Comparison of ENCODE assay signal across 1 cellular context in genomic region chr15:91047545-91048199, GRCh38.
TF ChIP-seq lines count a peak whose summit lies in the region.

No MANE protein-coding gene starts in this region.

TF ChIP-seq in K562, 482 proteins besides CTCF, POLR2A, EP300 and RAD21 (continued from another document and continues in another):
- TF ChIP-seq HDAC3 (IDR thresholded peaks at IDR 0.05; ENCODE audit: borderline replicate concordance, partially characterized antibody): no peak
- TF ChIP-seq DIDO1 (tag; IDR thresholded peaks at IDR 0.05; ENCODE audit: low read depth): no peak
- TF ChIP-seq FOXA3 (CRISPR knock-in tag; conservative IDR thresholded peaks at IDR 0.05 in 1 of 2, IDR thresholded peaks at IDR 0.05 in 1 of 2): peak in 1 of 2 experiments; percentile 79; a peak in 2 of 4 replicates
- no peak for TF ChIP-seq MCM2 (IDR thresholded peaks at IDR 0.05; ENCODE audit: low read depth)
- TF ChIP-seq NR0B1 (IDR thresholded peaks at IDR 0.05; ENCODE audit: partially characterized antibody): no peak
- no peak for TF ChIP-seq ZNF239 (CRISPR knock-in tag; IDR thresholded peaks at IDR 0.05)
- peak; percentile 73; the same call in 1 of the 2 replicates for TF ChIP-seq SOX6 (IDR thresholded peaks at IDR 0.05)
- no peak for TF ChIP-seq THAP7 (CRISPR knock-in tag; IDR thresholded peaks at IDR 0.05)
- TF ChIP-seq TEAD2 (tag; IDR thresholded peaks at IDR 0.05): no peak
- no peak for TF ChIP-seq ZNF707 (CRISPR knock-in tag; conservative IDR thresholded peaks at IDR 0.05)
- TF ChIP-seq ARID2 (IDR thresholded peaks at IDR 0.05): no peak
- no peak for TF ChIP-seq SFPQ (IDR thresholded peaks at IDR 0.05; ENCODE audit: low read depth, low read length)
- TF ChIP-seq CHAMP1 (IDR thresholded peaks at IDR 0.05): no peak
- peak in 1 of 2 experiments; percentile 22; a peak in 1 of 4 replicates for TF ChIP-seq ARNT (IDR thresholded peaks at IDR 0.05)
- TF ChIP-seq ZNF79 (CRISPR knock-in tag; IDR thresholded peaks at IDR 0.05; ENCODE audit: low read depth): no peak
- peak; percentile 40; the same call in 1 of the 2 replicates for TF ChIP-seq CTBP1 (IDR thresholded peaks at IDR 0.05; ENCODE audit: borderline replicate concordance)
- TF ChIP-seq HDAC1 (IDR thresholded peaks at IDR 0.05): peak in 1 of 2 experiments; percentile 80; a peak in 2 of 4 replicates
- no peak for TF ChIP-seq RNF219 (CRISPR knock-in tag; IDR thresholded peaks at IDR 0.05)
- peak; percentile 74 for TF ChIP-seq ZEB2 (IDR thresholded peaks at IDR 0.05)
- no peak for TF ChIP-seq ZBTB34 (CRISPR knock-in tag; IDR thresholded peaks at IDR 0.05)
- TF ChIP-seq PHF21A (IDR thresholded peaks at IDR 0.05; ENCODE audit: borderline replicate concordance, low read depth): no peak
- no peak for TF ChIP-seq DACH1 (IDR thresholded peaks at IDR 0.05; ENCODE audit: partially characterized antibody)
- no peak for TF ChIP-seq CTCFL (IDR thresholded peaks at IDR 0.05; ENCODE audit: borderline replicate concordance, insufficient read depth, low read depth, low read length, poor library complexity, severe bottlenecking)
- TF ChIP-seq FOXM1 (IDR thresholded peaks at IDR 0.05; ENCODE audit: low read depth): no peak
- TF ChIP-seq FOXM1 (CRISPR knock-in tag; IDR thresholded peaks at IDR 0.05; ENCODE audit: low read depth): no peak
- TF ChIP-seq KDM1A (IDR thresholded peaks at IDR 0.05): 0 out of 4 replicates have a peak, but pooled peaks have one; percentile 16 to 31
- peak; percentile 79 for TF ChIP-seq VEZF1 (CRISPR knock-in tag; IDR thresholded peaks at IDR 0.05)
- no peak for TF ChIP-seq BCL6 (CRISPR knock-in tag; IDR thresholded peaks at IDR 0.05)
- TF ChIP-seq TARDBP (IDR thresholded peaks at IDR 0.05): no peak
- TF ChIP-seq POLR2H (tag; IDR thresholded peaks at IDR 0.05; ENCODE audit: low read depth): no peak
- no peak for TF ChIP-seq CREB3 (tag; conservative IDR thresholded peaks at IDR 0.05; ENCODE audit: low read depth)
- TF ChIP-seq PHF8 (IDR thresholded peaks at IDR 0.05; ENCODE audit: borderline replicate concordance, low read length): no peak
- no peak for TF ChIP-seq CHD2 (IDR thresholded peaks at IDR 0.05; ENCODE audit: low read depth, low read length)
- peak; percentile 62; the same call in 1 of the 2 replicates for TF ChIP-seq MAFK (IDR thresholded peaks at IDR 0.05; ENCODE audit: low read length)
- TF ChIP-seq ASH1L (IDR thresholded peaks at IDR 0.05; ENCODE audit: borderline replicate concordance, low read depth, partially characterized antibody): no peak
- no peak for TF ChIP-seq PHTF2 (CRISPR knock-in tag; IDR thresholded peaks at IDR 0.05)
- TF ChIP-seq ZNF395 (CRISPR knock-in tag; IDR thresholded peaks at IDR 0.05): no peak
- no peak for TF ChIP-seq TAF7 (tag; IDR thresholded peaks at IDR 0.05)
- TF ChIP-seq MTA1 (IDR thresholded peaks at IDR 0.05; ENCODE audit: borderline replicate concordance): peak; percentile 95
- TF ChIP-seq HSF4 (CRISPR knock-in tag; IDR thresholded peaks at IDR 0.05; ENCODE audit: borderline replicate concordance): no peak
- TF ChIP-seq THAP12 (CRISPR knock-in tag; IDR thresholded peaks at IDR 0.05): no peak
- no peak for TF ChIP-seq CREM (IDR thresholded peaks at IDR 0.05; ENCODE audit: low read depth)
- no peak for TF ChIP-seq ZBTB7A (IDR thresholded peaks at IDR 0.05; ENCODE audit: borderline replicate concordance, control insufficient read depth, low read depth, low read length)
- 0 out of 4 replicates have a peak, but pooled peaks of 1 of the 2 experiments have one; percentile 42 for TF ChIP-seq RCOR1 (IDR thresholded peaks at IDR 0.05; ENCODE audit: borderline replicate concordance in 1 of 2, low read depth in 2 of 2, low read length in 2 of 2)
- peak; percentile 96 to 97 for TF ChIP-seq ETV6 (IDR thresholded peaks at IDR 0.05; ENCODE audit: borderline replicate concordance in 1 of 2, low read depth in 2 of 2, low read length in 1 of 2)
- TF ChIP-seq ETV6 (CRISPR knock-in tag; IDR thresholded peaks at IDR 0.05; ENCODE audit: borderline replicate concordance): no peak
